22 cellular contexts compared by ENCODE assay signal in genomic region chr11:103071008-103071407, GRCh38. TPM values are rescaled to one million over a fixed set of nuclear protein-coding genes. Genes with fewer than 3 reads are reported as not detected.
DNase-seq lines count a peak whose midpoint lies in the region; ATAC-seq and TF ChIP-seq lines count a peak whose summit lies in the region.
"Had no signal": no experiment of that assay in that cellular context is flagged by ENCODE, and none has a peak within 500 bp of the region (broad histone marks: within the 10 kb centered on the region; RNA-seq: fewer than 3 reads in every experiment).

No MANE protein-coding gene starts in this region.

- no peak overlapping the region for H3K27ac ChIP-seq in CD8-positive, alpha-beta memory T cell (ENCODE audit: low read depth, low read length)
- no peak overlapping the region for H3K27ac ChIP-seq in prostate gland
- H3K27ac ChIP-seq: heart left ventricle had no signal

- peaks cover 48% of the 10 kb centered on the region for H3K36me3 Mint-ChIP-seq in T-helper 2 cell treated with Interferon-gamma antibody and Interleukin-4, amounts not matched to agents 5 μg/mL and 100 μg/mL, for 36 hours (ENCODE audit: low read depth)
- peaks cover 0 to 45% (median 16%) of the 10 kb centered on the region in 3 donors for H3K36me3 Mint-ChIP-seq in CD8-positive, alpha-beta memory T cell
- peaks cover 86% of the 10 kb centered on the region for H3K36me3 Mint-ChIP-seq in activated T-helper 17 cell treated with anti-CD3 and anti-CD28 coated beads, Interleukin-2, amount 50 U/mL, for 72 hours (ENCODE audit: low read depth)
- peaks cover 15% of the 10 kb centered on the region for H3K36me3 Mint-ChIP-seq in memory B cell

- TF ChIP-seq POLR2A in prostate gland (IDR thresholded peaks at IDR 0.05): no peak

- TF ChIP-seq CTCF in prostate gland (IDR thresholded peaks at IDR 0.05): no peak

- CTCF ChIA-PET in CD8-positive, alpha-beta memory T cell (lab: Charles Lee): no interaction called here

- ATAC-seq in activated T-helper 17 cell treated with anti-CD3 and anti-CD28 coated beads, Interleukin-2, amount 50 U/mL, for 72 hours (replicated peaks): no peak
- no peak for ATAC-seq in memory B cell (ENCODE audit: low read depth)
- ATAC-seq: heart left ventricle, left lobe of liver, mucosa of descending colon had no signal

- peaks cover 44% of the 10 kb centered on the region for H3K4me1 Mint-ChIP-seq in T-helper 2 cell treated with Interferon-gamma antibody and Interleukin-4, amounts not matched to agents 5 μg/mL and 100 μg/mL, for 36 hours (ENCODE audit: low read depth)
- H3K4me1 Mint-ChIP-seq in CD8-positive, alpha-beta memory T cell: peaks cover 47 to 59% (median 53%) of the 10 kb centered on the region in 3 donors
- peaks cover 22% of the 10 kb centered on the region for H3K4me1 Mint-ChIP-seq in activated T-helper 17 cell treated with anti-CD3 and anti-CD28 coated beads, Interleukin-2, amount 50 U/mL, for 72 hours
- peaks cover 19% of the 10 kb centered on the region for H3K4me1 Mint-ChIP-seq in memory B cell

- POLR2A ChIA-PET in CD8-positive, alpha-beta memory T cell (lab: Charles Lee): no interaction called here

- no peak overlapping the region for H3K4me3 Mint-ChIP-seq in T-helper 2 cell treated with Interferon-gamma antibody and Interleukin-4, amounts not matched to agents 5 μg/mL and 100 μg/mL, for 36 hours
- peak overlapping the region in 6 of 7 donors; percentile 51 to 80 (median 56) for H3K4me3 Mint-ChIP-seq in CD8-positive, alpha-beta memory T cell
- H3K4me3 Mint-ChIP-seq in activated T-helper 17 cell treated with anti-CD3 and anti-CD28 coated beads, Interleukin-2, amount 50 U/mL, for 72 hours: peak overlapping the region; percentile 19
- H3K4me3 Mint-ChIP-seq in memory B cell: no peak overlapping the region
- H3K4me3 Mint-ChIP-seq: activated CD4-positive, alpha-beta memory T cell treated with anti-CD3 and anti-CD28 coated beads, Interleukin-2, amount 10 ng/mL, durations not matched to agents 7 days and 5 days; activated T-helper 1 cell treated with anti-CD3 and anti-CD28 coated beads, Interleukin-12 subunit alpha, Interleukin-12 subunit beta, Interleukin-2, Interleukin-4 antibody, amounts not matched to agents 30 ng/mL and 10 ng/mL and 1 ng/mL, durations not matched to agents 14 hours and 24 hours and 36 hours had no signal

- no peak overlapping the region for H3K4me3 ChIP-seq in CD8-positive, alpha-beta memory T cell (ENCODE audit: low read length)
- no peak overlapping the region for H3K4me3 ChIP-seq in prostate gland
- H3K4me3 ChIP-seq: heart left ventricle, mucosa of descending colon, skin epidermis had no signal

- H3K27me3 ChIP-seq in CD8-positive, alpha-beta memory T cell (ENCODE audit: insufficient read depth, low read length, poor library complexity, severe bottlenecking): no peaks in the 10 kb centered on the region
- H3K27me3 ChIP-seq in prostate gland (replicated peaks; ENCODE audit: insufficient read depth): no peaks in the 10 kb centered on the region
- H3K27me3 ChIP-seq: heart left ventricle had no signal

- no peaks in the 10 kb centered on the region for H3K27me3 Mint-ChIP-seq in T-helper 2 cell treated with Interferon-gamma antibody and Interleukin-4, amounts not matched to agents 5 μg/mL and 100 μg/mL, for 36 hours (ENCODE audit: low read depth)
- H3K27me3 Mint-ChIP-seq in CD8-positive, alpha-beta memory T cell: peaks cover 0 to 1% of the 10 kb centered on the region in 2 donors
- H3K27me3 Mint-ChIP-seq in activated T-helper 17 cell treated with anti-CD3 and anti-CD28 coated beads, Interleukin-2, amount 50 U/mL, for 72 hours: no peaks in the 10 kb centered on the region
- no peaks in the 10 kb centered on the region for H3K27me3 Mint-ChIP-seq in memory B cell
- H3K27me3 Mint-ChIP-seq: activated CD4-positive, alpha-beta memory T cell treated with anti-CD3 and anti-CD28 coated beads, Interleukin-2, amount 10 ng/mL, durations not matched to agents 7 days and 5 days had no signal

- H3K9me3 ChIP-seq in CD8-positive, alpha-beta memory T cell (ENCODE audit: low read length): no peaks in the 10 kb centered on the region
- no peaks in the 10 kb centered on the region for H3K9me3 ChIP-seq in prostate gland
- H3K9me3 ChIP-seq: heart left ventricle, mucosa of descending colon had no signal

- DNase-seq in T-helper 2 cell treated with Interferon-gamma antibody and Interleukin-4, amounts not matched to agents 5 μg/mL and 100 μg/mL, for 36 hours (ENCODE audit: low spot score): no peak
- no peak for DNase-seq in T-helper 2 cell
- DNase-seq in CD8-positive, alpha-beta memory T cell: no peak
- no peak for DNase-seq in memory B cell (ENCODE audit: low spot score in 2 of 2)
- DNase-seq in prostate gland (ENCODE audit: low spot score): no peak
- DNase-seq in T1000 (lab: John Stamatoyannopoulos, UW): no peak
- no peak for DNase-seq in NCI-H2227 treated with DMSO at 0.1 percent for 48 hours (lab: John Stamatoyannopoulos, UW)
- DNase-seq: activated CD4-positive, alpha-beta memory T cell treated with anti-CD3 and anti-CD28 coated beads, Interleukin-2, amount 10 ng/mL, durations not matched to agents 7 days and 5 days; amniotic stem cell; DMS 273 treated with DMSO at 0.1 percent for 48 hours; GDM1; heart left ventricle; mucosa of descending colon; NCI-H1417; NCI-H2107; NCI-H510A treated with DMSO at 0.1 percent for 48 hours; stimulated activated CD4-positive, alpha-beta T cell treated with anti-CD3 and anti-CD28 coated beads, Interleukin-2, amount 100 ng/mL, for 48 hours; trophoblast cell had no signal

- no peaks in the 10 kb centered on the region for H3K36me3 ChIP-seq in CD8-positive, alpha-beta memory T cell (ENCODE audit: insufficient read depth, low read length)
- H3K36me3 ChIP-seq in prostate gland: no peaks in the 10 kb centered on the region

- H3K9me3 Mint-ChIP-seq in T-helper 2 cell treated with Interferon-gamma antibody and Interleukin-4, amounts not matched to agents 5 μg/mL and 100 μg/mL, for 36 hours: no peaks in the 10 kb centered on the region
- H3K9me3 Mint-ChIP-seq in CD8-positive, alpha-beta memory T cell: no peaks in the 10 kb centered on the region
- no peaks in the 10 kb centered on the region for H3K9me3 Mint-ChIP-seq in activated T-helper 17 cell treated with anti-CD3 and anti-CD28 coated beads, Interleukin-2, amount 50 U/mL, for 72 hours
- no peaks in the 10 kb centered on the region for H3K9me3 Mint-ChIP-seq in memory B cell
- H3K9me3 Mint-ChIP-seq: activated CD4-positive, alpha-beta memory T cell treated with anti-CD3 and anti-CD28 coated beads, Interleukin-2, amount 10 ng/mL, durations not matched to agents 7 days and 5 days; activated T-helper 1 cell treated with anti-CD3 and anti-CD28 coated beads, Interleukin-12 subunit alpha, Interleukin-12 subunit beta, Interleukin-2, Interleukin-4 antibody, amounts not matched to agents 30 ng/mL and 10 ng/mL and 1 ng/mL, durations not matched to agents 14 hours and 24 hours and 36 hours had no signal

- intact Hi-C loops in prostate gland (cut with DNase I): no loop called here

- H3K27ac Mint-ChIP-seq in T-helper 2 cell treated with Interferon-gamma antibody and Interleukin-4, amounts not matched to agents 5 μg/mL and 100 μg/mL, for 36 hours: peak overlapping the region; percentile 59
- H3K27ac Mint-ChIP-seq in CD8-positive, alpha-beta memory T cell: peak overlapping the region in 7 of 8 donors; percentile 3 to 90 (median 67)
- H3K27ac Mint-ChIP-seq in activated T-helper 17 cell treated with anti-CD3 and anti-CD28 coated beads, Interleukin-2, amount 50 U/mL, for 72 hours: peak overlapping the region; percentile 65
- H3K27ac Mint-ChIP-seq in memory B cell: peak overlapping the region; percentile 46

- H3K4me1 ChIP-seq in CD8-positive, alpha-beta memory T cell (ENCODE audit: insufficient read depth, low read length): peaks cover 12% of the 10 kb centered on the region
- H3K4me1 ChIP-seq in prostate gland (replicated peaks): no peaks in the 10 kb centered on the region

RNA-seq across cellular contexts. Expression of gene DCUN1D5, which starts 21.0 kb away (rescaled TPM):
- total RNA-seq in CD8-positive, alpha-beta memory T cell: 10 to 100 TPM; 84.2 to 84.8 TPM
- 27.6 TPM for polyA plus RNA-seq in CD8-positive, alpha-beta memory T cell
- total RNA-seq in activated T-helper 17 cell treated with anti-CD3 and anti-CD28 coated beads, Interleukin-2, amount 50 U/mL, for 72 hours: 10 to 100 TPM; 39.2 to 64.8 TPM
- 10 to 100 TPM; 38.9 to 74.8 TPM for total RNA-seq in prostate gland

RNA-seq across cellular contexts. Expression of gene DYNC2H1, which starts 38.2 kb away (rescaled TPM):
- 1 to 10 TPM; 2.4 to 2.9 TPM for total RNA-seq in CD8-positive, alpha-beta memory T cell
- 1.1 TPM for polyA plus RNA-seq in CD8-positive, alpha-beta memory T cell
- 1 to 10 TPM; 2.2 to 2.5 TPM for total RNA-seq in activated T-helper 17 cell treated with anti-CD3 and anti-CD28 coated beads, Interleukin-2, amount 50 U/mL, for 72 hours
- total RNA-seq in prostate gland: 10 to 100 TPM; 18.1 to 18.2 TPM

Comparison
In these comparisons a context has a peak if more than half of its experiments do, and no peak if none do; other contexts are left out.
1. H3K4me3 Mint-ChIP-seq: peak in CD8-positive, alpha-beta memory T cell (6 of 7) and activated T-helper 17 cell treated with anti-CD3 and anti-CD28 coated beads, Interleukin-2, amount 50 U/mL, for 72 hours (single experiment); none in T-helper 2 cell treated with Interferon-gamma antibody and Interleukin-4, amounts not matched to agents 5 μg/mL and 100 μg/mL, for 36 hours (single experiment) and memory B cell (single experiment).
2. RNA of gene DYNC2H1, which starts 38.2 kb away (total RNA-seq): 18.1 to 18.2 TPM in prostate gland; 2.4 to 2.9 TPM in CD8-positive, alpha-beta memory T cell and 2.2 to 2.5 TPM in activated T-helper 17 cell treated with anti-CD3 and anti-CD28 coated beads, Interleukin-2, amount 50 U/mL, for 72 hours; every median in the first group is over 4 times any median in the second.
3. Peak in every context shown above with its lines, with median percentiles within 50 percentile points of each other: H3K27ac Mint-ChIP-seq.